ENCODE assay signal across 20 cellular contexts in genomic region chr15:34501131-34501530, GRCh38.
DNase-seq lines count a peak whose midpoint lies in the region; ATAC-seq, FAIRE-seq and TF ChIP-seq lines count a peak whose summit lies in the region.
"Had no signal": no experiment of that assay in that cellular context is flagged by ENCODE, and none has a peak within 500 bp of the region (broad histone marks: within the 10 kb centered on the region; RNA-seq: fewer than 3 reads in every experiment).

No MANE protein-coding gene starts in this region.

- H3K9me3 Mint-ChIP-seq in astrocyte (ENCODE audit: unreplicated experiment), result no peaks in the 10 kb centered on the region
- H3K9me3 Mint-ChIP-seq: CD8-positive, alpha-beta memory T cell had no signal

- no peaks in the 10 kb centered on the region for H3F3A ChIP-seq in MM.1S (ENCODE audit: insufficient read depth, low read length)

- H3K79me2 ChIP-seq in astrocyte (ENCODE audit: insufficient read depth, low read length) (no peaks in the 10 kb centered on the region), MM.1S (ENCODE audit: low read length) (no peaks in the 10 kb centered on the region)

- H3K9ac ChIP-seq in astrocyte (ENCODE audit: low read length) (no peak overlapping the region), MM.1S (ENCODE audit: low read length) (no peak overlapping the region)
- H3K9ac ChIP-seq: GM23248 had no signal

- TF ChIP-seq CTCF in astrocyte (IDR thresholded peaks at IDR 0.05; ENCODE audit: insufficient read depth, low read depth, low read length), result no peak
- TF ChIP-seq CTCF in fibroblast of pulmonary artery (IDR thresholded peaks at IDR 0.05; ENCODE audit: low read length, missing control alignments), result no peak
- no peak for TF ChIP-seq CTCF in MM.1S (IDR thresholded peaks at IDR 0.05; ENCODE audit: low read length)

- no peaks in the 10 kb centered on the region for H3K36me3 ChIP-seq in astrocyte (ENCODE audit: insufficient read depth, low read length)
- no peaks in the 10 kb centered on the region for H3K36me3 ChIP-seq in MM.1S (replicated peaks; ENCODE audit: insufficient read depth, low read length)
- H3K36me3 ChIP-seq: BE2C, HAP-1 had no signal

- H3K9me3 ChIP-seq in astrocyte (ENCODE audit: insufficient read depth, low read depth, low read length) (no peaks in the 10 kb centered on the region), MM.1S (replicated peaks; ENCODE audit: insufficient read depth, low read length) (no peaks in the 10 kb centered on the region)
- H3K9me3 ChIP-seq: BE2C, HAP-1 had no signal

- DNase-seq in Daoy (ENCODE audit: low read depth) (peak; percentile 19), astrocyte (ENCODE audit: low read depth) (peak; percentile 16), fibroblast of pulmonary artery (ENCODE audit: low read depth) (peak; percentile 19), MM.1S (no peak), AG08396 (ENCODE audit: low spot score) (no peak)
- DNase-seq: BE2C; C1 segment of cervical spinal cord; CD4-positive, CD25-positive, alpha-beta regulatory T cell; CD8-positive, alpha-beta memory T cell; COR-L47; DMS 273 treated with DMSO at 0.1 percent for 48 hours; DMS53; DND-41; GM23248 had no signal

- H3K27ac Mint-ChIP-seq in astrocyte (ENCODE audit: unreplicated experiment), result no peak overlapping the region
- H3K27ac Mint-ChIP-seq: CD4-positive, CD25-positive, alpha-beta regulatory T cell; CD8-positive, alpha-beta memory T cell had no signal

- no peak for FAIRE-seq in astrocyte (lab: Jason Lieb, UNC)
- FAIRE-seq: A204.1, G401.6, GM12891, GM19239 had no signal

- no peak overlapping the region for H3K27ac ChIP-seq in astrocyte (ENCODE audit: low read depth, low read length)
- H3K27ac ChIP-seq in MM.1S (ENCODE audit: low read length), result no peak overlapping the region
- H3K27ac ChIP-seq: GM23248 had no signal

- H3K4me2 ChIP-seq in astrocyte (ENCODE audit: low read length) (no peak overlapping the region), MM.1S (ENCODE audit: low read depth, low read length) (no peak overlapping the region)

- H3K27me3 ChIP-seq in astrocyte (ENCODE audit: insufficient read depth, low read length), result peaks cover 24% of the 10 kb centered on the region
- H3K27me3 ChIP-seq in MM.1S (replicated peaks; ENCODE audit: insufficient read depth, low read length), result no peaks in the 10 kb centered on the region

- no peak overlapping the region for H3K4me3 ChIP-seq in astrocyte (ENCODE audit: insufficient read depth, low read depth, low read length)
- H3K4me3 ChIP-seq in fibroblast of pulmonary artery (replicated peaks; ENCODE audit: low read depth, low read length), result no peak overlapping the region
- no peak overlapping the region for H3K4me3 ChIP-seq in MM.1S (ENCODE audit: low read length)
- H3K4me3 ChIP-seq: GM23248, HAP-1 had no signal

- H3K4me1 Mint-ChIP-seq in astrocyte (ENCODE audit: low read depth, unreplicated experiment), result no peaks in the 10 kb centered on the region

- ATAC-seq in GM21786 (IDR thresholded peaks at IDR 0.05; ENCODE audit: unreplicated experiment), result no peak

- H3K4me1 ChIP-seq in astrocyte (ENCODE audit: insufficient read depth, low read length) (no peaks in the 10 kb centered on the region), MM.1S (ENCODE audit: low read length) (no peaks in the 10 kb centered on the region)
- H3K4me1 ChIP-seq: BE2C, HAP-1 had no signal

- H2AFZ ChIP-seq in astrocyte (ENCODE audit: low read depth, low read length) (no peak overlapping the region), MM.1S (ENCODE audit: low read length) (no peak overlapping the region)
- H2AFZ ChIP-seq: GM23248 had no signal

- H3K9me2 ChIP-seq in MM.1S (replicated peaks; ENCODE audit: insufficient read depth, low read length), result no peaks in the 10 kb centered on the region

- no peak overlapping the region for H3K4me3 Mint-ChIP-seq in astrocyte (ENCODE audit: unreplicated experiment)
- H3K4me3 Mint-ChIP-seq: CD4-positive, CD25-positive, alpha-beta regulatory T cell; CD8-positive, alpha-beta memory T cell had no signal

- H4K20me1 ChIP-seq in astrocyte (ENCODE audit: insufficient read depth, low read length), result no peaks in the 10 kb centered on the region
- no peaks in the 10 kb centered on the region for H4K20me1 ChIP-seq in MM.1S (ENCODE audit: insufficient read depth, low read length)

- peaks cover 44% of the 10 kb centered on the region for H3K27me3 Mint-ChIP-seq in astrocyte (ENCODE audit: low read depth, unreplicated experiment)

- H3K36me3 Mint-ChIP-seq in astrocyte (ENCODE audit: low read depth, unreplicated experiment), result no peaks in the 10 kb centered on the region
- H3K36me3 Mint-ChIP-seq: CD4-positive, CD25-positive, alpha-beta regulatory T cell; CD8-positive, alpha-beta memory T cell had no signal

Comparison
In these comparisons a context has a peak if more than half of its experiments do, and no peak if none do; other contexts are left out.
1. DNase-seq: peak in Daoy (single experiment), astrocyte (single experiment) and fibroblast of pulmonary artery (single experiment); none in MM.1S (single experiment) and AG08396 (single experiment).